Comparison of ENCODE assay signal across 8 cellular contexts in genomic region chr9:105413486-105414068, GRCh38. TPM values are rescaled to one million over a fixed set of nuclear protein-coding genes. Genes with fewer than 3 reads are reported as not detected.
A peak's percentile ranks its signal among the peaks of the same experiment; 100 is the strongest.
DNase-seq lines count a peak whose midpoint lies in the region; ATAC-seq and TF ChIP-seq lines count a peak whose summit lies in the region.

No MANE protein-coding gene starts in this region.

- H3K27ac ChIP-seq in cardiac muscle cell (peak overlapping the region; percentile 18), RWPE2 (ENCODE audit: poor library complexity, severe bottlenecking) (no peak overlapping the region), gastroesophageal sphincter (no peak overlapping the region), uterus (no peak overlapping the region)

- no peak overlapping the region for H3K4me3 ChIP-seq in cardiac muscle cell
- no peak overlapping the region for H3K4me3 ChIP-seq in RWPE2 (ENCODE audit: severe bottlenecking)
- H3K4me3 ChIP-seq in gastroesophageal sphincter, result no peak overlapping the region
- no peak overlapping the region for H3K4me3 ChIP-seq in uterus

- DNase-seq in cardiac muscle cell (ENCODE audit: low read depth in 1 of 2, low spot score in 1 of 2) (peak; percentile 35 to 61), Right ventricle myocardium inferior (ENCODE audit: missing footprints) (no peak), RWPE2 (ENCODE audit: low spot score) (no peak), uterus (peak in 1 of 2 donors; percentile 17), RPMI8226 (no peak)

- no peak for ATAC-seq in Right ventricle myocardium inferior
- ATAC-seq in RWPE2 (ENCODE audit: low read depth), result peak; percentile 70
- peak; percentile 51 for ATAC-seq in gastroesophageal sphincter
- no peak for ATAC-seq in GM18870 (IDR thresholded peaks at IDR 0.05; ENCODE audit: unreplicated experiment)
- no peak for ATAC-seq in GM21423 (IDR thresholded peaks at IDR 0.05; ENCODE audit: unreplicated experiment)

- intact Hi-C loops in Right ventricle myocardium inferior (cut with DNase I), result loop anchor here (2.0 to 10.0 kb wide), 3 partner anchors 253 to 609 kb away; no protein-coding TSS in a partner anchor
- intact Hi-C loops in uterus (cut with DNase I; ENCODE audit: low total_unique reads), result no loop called here

- H3K4me1 ChIP-seq in cardiac muscle cell (ENCODE audit: low read depth) (no peaks in the 10 kb centered on the region), RWPE2 (ENCODE audit: insufficient read depth, poor library complexity, severe bottlenecking) (no peaks in the 10 kb centered on the region), gastroesophageal sphincter (peaks cover 0 to 5% (median 0%) of the 10 kb centered on the region in 3 donors), uterus (no peaks in the 10 kb centered on the region)

- no peaks in the 10 kb centered on the region for H3K27me3 ChIP-seq in cardiac muscle cell
- no peaks in the 10 kb centered on the region for H3K27me3 ChIP-seq in RWPE2 (ENCODE audit: insufficient read depth, poor library complexity, severe bottlenecking)
- H3K27me3 ChIP-seq in gastroesophageal sphincter, result no peaks in the 10 kb centered on the region
- no peaks in the 10 kb centered on the region for H3K27me3 ChIP-seq in uterus

- no peaks in the 10 kb centered on the region for H3K36me3 ChIP-seq in cardiac muscle cell
- H3K36me3 ChIP-seq in RWPE2 (ENCODE audit: low read depth), result no peaks in the 10 kb centered on the region
- H3K36me3 ChIP-seq in gastroesophageal sphincter, result no peaks in the 10 kb centered on the region
- H3K36me3 ChIP-seq in uterus, result no peaks in the 10 kb centered on the region

- WGBS in gastroesophageal sphincter (ENCODE audit: low coverage in 1 of 2), 2 donors, result 34 to 44% methylated on average over 3 of the region's 3 CpGs

- H3K9me3 ChIP-seq in cardiac muscle cell (ENCODE audit: low read depth) (no peaks in the 10 kb centered on the region), RWPE2 (ENCODE audit: severe bottlenecking) (no peaks in the 10 kb centered on the region), gastroesophageal sphincter (peaks cover 0 to 15% (median 0%) of the 10 kb centered on the region in 3 donors), uterus (peaks cover 0 to 11% of the 10 kb centered on the region in 2 donors)

- no peak for TF ChIP-seq POLR2A in gastroesophageal sphincter (IDR thresholded peaks at IDR 0.05)
- TF ChIP-seq POLR2A in uterus (IDR thresholded peaks at IDR 0.05), result no peak

- TF ChIP-seq CTCF in cardiac muscle cell (IDR thresholded peaks at IDR 0.05; ENCODE audit: low read depth, low read length), result peak; percentile 44
- peak; percentile 40 for TF ChIP-seq CTCF in RWPE2 (IDR thresholded peaks at IDR 0.05; ENCODE audit: poor library complexity, severe bottlenecking)
- TF ChIP-seq CTCF in gastroesophageal sphincter (IDR thresholded peaks at IDR 0.05), result peak in 3 of 4 experiments; percentile 11 to 34 (median 11)
- peak; percentile 10 to 27 (median 24) for TF ChIP-seq CTCF in uterus (IDR thresholded peaks at IDR 0.05)

- no peak for TF ChIP-seq EP300 in gastroesophageal sphincter (IDR thresholded peaks at IDR 0.05)

RNA-seq across cellular contexts. Expression of gene FSD1L, which starts 34.3 kb away (rescaled TPM):
- total RNA-seq in cardiac muscle cell (4.3 and 8.8 TPM in 2 replicates), Right ventricle myocardium inferior (4.5 TPM), gastroesophageal sphincter (1 to 10 TPM; 2.7 to 10.0 (median 3.4) TPM), uterus (10 to 100 TPM in 1 of 4 donors, 1 to 10 TPM in 3; 1.8 to 19.1 (median 8.3) TPM)
- 10.1 and 11.9 TPM in 2 replicates for polyA plus RNA-seq in cardiac muscle cell

Comparison
In these comparisons a context has a peak if more than half of its experiments do, and no peak if none do; other contexts are left out.
1. DNase-seq: peak in cardiac muscle cell (2 of 2); none in Right ventricle myocardium inferior (single experiment), RWPE2 (single experiment) and RPMI8226 (single experiment).
2. ATAC-seq: peak in RWPE2 (single experiment) and gastroesophageal sphincter (single experiment); none in Right ventricle myocardium inferior (single experiment), GM18870 (single experiment) and GM21423 (single experiment).
3. Peak in every context shown above with its lines, with median percentiles within 50 percentile points of each other: CTCF ChIP-seq.